8 cellular contexts compared by ENCODE assay signal in the genomic region with DNA sequence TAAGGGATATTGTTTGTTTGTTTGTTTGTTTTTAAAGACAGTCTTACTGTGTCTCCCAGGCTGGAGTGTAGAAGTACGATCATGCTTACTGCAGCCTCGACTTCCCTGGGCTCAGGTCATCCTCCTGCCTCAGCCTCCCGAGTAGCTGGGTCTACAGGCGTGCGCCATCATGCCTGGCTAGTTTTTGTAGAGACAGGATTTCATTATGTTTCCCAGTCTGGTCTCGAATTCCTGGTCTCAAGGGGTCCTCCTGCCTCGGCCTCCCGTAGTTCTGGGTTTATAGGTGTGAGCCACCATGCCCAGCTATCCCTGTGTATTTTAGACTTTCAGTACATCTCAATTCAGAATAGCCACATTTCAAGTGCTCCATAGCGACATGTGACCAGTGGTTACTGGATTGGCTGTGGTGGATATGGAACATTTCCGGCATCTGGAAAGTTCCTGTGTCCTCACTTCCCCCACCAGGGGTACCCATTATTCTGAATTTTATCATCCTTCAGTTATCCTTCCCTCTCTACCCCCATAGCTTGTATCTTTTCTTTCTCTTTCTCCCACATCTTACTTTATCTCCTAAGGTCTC.
DNase-seq lines count a peak whose midpoint lies in the region; ATAC-seq and TF ChIP-seq lines count a peak whose summit lies in the region.
"Had no signal": no experiment of that assay in that cellular context is flagged by ENCODE, and none has a peak within 500 bp of the region (broad histone marks: within the 10 kb centered on the region; RNA-seq: fewer than 3 reads in every experiment).

No MANE protein-coding gene starts in this region.

- CTCF ChIA-PET in CD8-positive, alpha-beta memory T cell (lab: Charles Lee): interaction anchor here (0.6 kb wide), 1 partner anchor 256 kb away, joined by 3 read pairs; no protein-coding TSS in a partner anchor
- CTCF ChIA-PET in HEK293 (lab: Yijun Ruan, JAX): interaction anchor here (0.6 kb wide), 1 partner anchor 240 kb away, joined by 3 read pairs; no protein-coding TSS in a partner anchor

- no peak for DNase-seq in CD8-positive, alpha-beta memory T cell
- DNase-seq in activated naive CD8-positive, alpha-beta T cell treated with anti-CD3 and anti-CD28 coated beads, Interleukin-2, amount 10 ng/mL, durations not matched to agents 7 days and 5 days: no peak
- no peak for DNase-seq in natural killer cell treated with Interleukin-12 subunit alpha and Interleukin-12 subunit beta and Interleukin-15 and Interleukin-18, amount 100 ng/mL, for 72 hours (ENCODE audit: low spot score)
- DNase-seq in dedifferentiated amniotic fluid mesenchymal stem cell (ENCODE audit: extremely low spot score) (no peak), NCI-H2196 (lab: John Stamatoyannopoulos, UW; ENCODE audit: unreplicated experiment) (no peak)

- H3K27me3 Mint-ChIP-seq in CD8-positive, alpha-beta memory T cell: peaks cover 0 to 10% of the 10 kb centered on the region in 2 donors
- no peaks in the 10 kb centered on the region for H3K27me3 Mint-ChIP-seq in activated naive CD8-positive, alpha-beta T cell treated with anti-CD3 and anti-CD28 coated beads, Interleukin-2, amount 10 ng/mL, durations not matched to agents 7 days and 5 days
- H3K27me3 Mint-ChIP-seq in natural killer cell treated with Interleukin-12 subunit alpha and Interleukin-12 subunit beta and Interleukin-15 and Interleukin-18, amount 100 ng/mL, for 72 hours: no peaks in the 10 kb centered on the region

- POLR2A ChIA-PET in CD8-positive, alpha-beta memory T cell (lab: Charles Lee): no interaction called here
- POLR2A ChIA-PET in HEK293 (lab: Yijun Ruan, JAX): interaction anchor here (0.9 kb wide), 1 partner anchor 61 kb away, joined by 3 read pairs; a partner anchor contains a TSS
- POLR2A ChIA-PET in activated naive CD8-positive, alpha-beta T cell treated with anti-CD3 and anti-CD28 coated beads, Interleukin-2, amount 10 ng/mL, durations not matched to agents 7 days and 5 days (lab: Charles Lee): interaction anchor here (0.6 kb wide), 1 partner anchor 30 kb away, joined by 9 read pairs; no protein-coding TSS in a partner anchor

- H3K4me1 ChIP-seq in CD8-positive, alpha-beta memory T cell (ENCODE audit: insufficient read depth, low read length): peaks cover 19% of the 10 kb centered on the region
- H3K4me1 ChIP-seq in HEK293 (ENCODE audit: control insufficient read depth, insufficient read depth, low read length): 0 out of 2 replicates have a peak, but pooled peaks cover 3% of the 10 kb centered on the region

- H3K4me3 ChIP-seq in CD8-positive, alpha-beta memory T cell (ENCODE audit: low read length): no peak overlapping the region
- no peak overlapping the region for H3K4me3 ChIP-seq in HEK293 (ENCODE audit: low read depth, low read length)

- no peak for ATAC-seq in activated naive CD8-positive, alpha-beta T cell treated with anti-CD3 and anti-CD28 coated beads, Interleukin-2, amount 10 ng/mL, durations not matched to agents 7 days and 5 days (ENCODE audit: low read depth)
- ATAC-seq in natural killer cell treated with Interleukin-12 subunit alpha and Interleukin-12 subunit beta and Interleukin-15 and Interleukin-18, amount 100 ng/mL, for 72 hours: no peak
- ATAC-seq in GM21526 (IDR thresholded peaks at IDR 0.05; ENCODE audit: low FRiP score, unreplicated experiment): no peak

- no peak for TF ChIP-seq CTCF in HEK293 (tag by site-specific recombination; IDR thresholded peaks at IDR 0.05)

- H3K9me3 Mint-ChIP-seq in CD8-positive, alpha-beta memory T cell: no peaks in the 10 kb centered on the region
- no peaks in the 10 kb centered on the region for H3K9me3 Mint-ChIP-seq in activated naive CD8-positive, alpha-beta T cell treated with anti-CD3 and anti-CD28 coated beads, Interleukin-2, amount 10 ng/mL, durations not matched to agents 7 days and 5 days
- no peaks in the 10 kb centered on the region for H3K9me3 Mint-ChIP-seq in natural killer cell treated with Interleukin-12 subunit alpha and Interleukin-12 subunit beta and Interleukin-15 and Interleukin-18, amount 100 ng/mL, for 72 hours

- H3K36me3 ChIP-seq in CD8-positive, alpha-beta memory T cell (ENCODE audit: insufficient read depth, low read length): no peaks in the 10 kb centered on the region
- H3K36me3 ChIP-seq in HEK293 (ENCODE audit: control insufficient read depth in 2 of 2, insufficient read depth in 1 of 2, low read length in 2 of 2): peaks cover 0 to 4% of the 10 kb centered on the region in 2 experiments; a peak in 1 of 3 replicates
- H3K36me3 ChIP-seq: ovary had no signal

- H3K9me3 ChIP-seq in CD8-positive, alpha-beta memory T cell (ENCODE audit: low read length): no peaks in the 10 kb centered on the region
- no peaks in the 10 kb centered on the region for H3K9me3 ChIP-seq in HEK293 (ENCODE audit: control insufficient read depth, insufficient read depth, low read depth, low read length)
- H3K9me3 ChIP-seq: ovary had no signal

- H3K4me1 Mint-ChIP-seq in CD8-positive, alpha-beta memory T cell: peaks cover 19 to 26% (median 23%) of the 10 kb centered on the region in 3 donors
- peaks cover 9% of the 10 kb centered on the region for H3K4me1 Mint-ChIP-seq in activated naive CD8-positive, alpha-beta T cell treated with anti-CD3 and anti-CD28 coated beads, Interleukin-2, amount 10 ng/mL, durations not matched to agents 7 days and 5 days
- H3K4me1 Mint-ChIP-seq in natural killer cell treated with Interleukin-12 subunit alpha and Interleukin-12 subunit beta and Interleukin-15 and Interleukin-18, amount 100 ng/mL, for 72 hours (ENCODE audit: low read depth in 2 of 2): peaks cover 17 to 21% of the 10 kb centered on the region in 2 donors

- H3K36me3 Mint-ChIP-seq in CD8-positive, alpha-beta memory T cell: peaks cover 0 to 6% (median 0%) of the 10 kb centered on the region in 3 donors
- no peaks in the 10 kb centered on the region for H3K36me3 Mint-ChIP-seq in activated naive CD8-positive, alpha-beta T cell treated with anti-CD3 and anti-CD28 coated beads, Interleukin-2, amount 10 ng/mL, durations not matched to agents 7 days and 5 days
- H3K36me3 Mint-ChIP-seq in natural killer cell treated with Interleukin-12 subunit alpha and Interleukin-12 subunit beta and Interleukin-15 and Interleukin-18, amount 100 ng/mL, for 72 hours: no peaks in the 10 kb centered on the region

- peak overlapping the region; percentile 31 to 94 (median 69) for H3K4me3 Mint-ChIP-seq in CD8-positive, alpha-beta memory T cell
- peak overlapping the region; percentile 31 for H3K4me3 Mint-ChIP-seq in activated naive CD8-positive, alpha-beta T cell treated with anti-CD3 and anti-CD28 coated beads, Interleukin-2, amount 10 ng/mL, durations not matched to agents 7 days and 5 days
- H3K4me3 Mint-ChIP-seq in natural killer cell treated with Interleukin-12 subunit alpha and Interleukin-12 subunit beta and Interleukin-15 and Interleukin-18, amount 100 ng/mL, for 72 hours: peak overlapping the region; percentile 82

- H3K27me3 ChIP-seq in CD8-positive, alpha-beta memory T cell (ENCODE audit: insufficient read depth, low read length, poor library complexity, severe bottlenecking): no peaks in the 10 kb centered on the region
- H3K27me3 ChIP-seq: ovary had no signal

- H3K27ac ChIP-seq in CD8-positive, alpha-beta memory T cell (ENCODE audit: low read depth, low read length): peak overlapping the region; percentile 95
- no peak overlapping the region for H3K27ac ChIP-seq in HEK293 (ENCODE audit: extremely low read depth, low read depth, low read length)

- peak overlapping the region; percentile 44 to 100 (median 97) for H3K27ac Mint-ChIP-seq in CD8-positive, alpha-beta memory T cell
- peak overlapping the region; percentile 10 for H3K27ac Mint-ChIP-seq in activated naive CD8-positive, alpha-beta T cell treated with anti-CD3 and anti-CD28 coated beads, Interleukin-2, amount 10 ng/mL, durations not matched to agents 7 days and 5 days
- H3K27ac Mint-ChIP-seq in natural killer cell treated with Interleukin-12 subunit alpha and Interleukin-12 subunit beta and Interleukin-15 and Interleukin-18, amount 100 ng/mL, for 72 hours: peak overlapping the region; percentile 89

TF ChIP-seq in HEK293, 187 proteins besides CTCF, POLR2A, EP300 and RAD21:
- peak; percentile 54; the same call in 1 of the 2 replicates for TF ChIP-seq ZNF335 (tag by site-specific recombination; conservative IDR thresholded peaks at IDR 0.05)
- TF ChIP-seq KLF16 (tag by site-specific recombination; IDR thresholded peaks at IDR 0.05): no peak

Comparison
In these comparisons a context has a peak if more than half of its experiments do, and no peak if none do; other contexts are left out.
1. H3K27ac Mint-ChIP-seq: peak in every context shown above with its lines; median percentile 97 in CD8-positive, alpha-beta memory T cell; 89 in natural killer cell treated with Interleukin-12 subunit alpha and Interleukin-12 subunit beta and Interleukin-15 and Interleukin-18, amount 100 ng/mL, for 72 hours; 10 in activated naive CD8-positive, alpha-beta T cell treated with anti-CD3 and anti-CD28 coated beads, Interleukin-2, amount 10 ng/mL, durations not matched to agents 7 days and 5 days.
2. H3K4me3 Mint-ChIP-seq: peak in every context shown above with its lines; median percentile 82 in natural killer cell treated with Interleukin-12 subunit alpha and Interleukin-12 subunit beta and Interleukin-15 and Interleukin-18, amount 100 ng/mL, for 72 hours; 69 in CD8-positive, alpha-beta memory T cell; 31 in activated naive CD8-positive, alpha-beta T cell treated with anti-CD3 and anti-CD28 coated beads, Interleukin-2, amount 10 ng/mL, durations not matched to agents 7 days and 5 days.